In genomic region chr4:8148159-8148558, GRCh38 we compare ENCODE assay signal across 34 cellular contexts. TPM values are rescaled to one million over a fixed set of nuclear protein-coding genes. Genes with fewer than 3 reads are reported as not detected.
"Had no signal": no experiment of that assay in that cellular context is flagged by ENCODE, and none has a peak within 500 bp of the region (broad histone marks: within the 10 kb centered on the region; RNA-seq: fewer than 3 reads in every experiment).

No MANE protein-coding gene starts in this region.

- H3K4me3 ChIP-seq: adrenal gland, body of pancreas, breast epithelium, Peyer's patch, SJSA1 had no signal

- ATAC-seq: activated CD4-positive, alpha-beta T cell treated with anti-CD3 and anti-CD28 coated beads for 36 hours; activated CD4-positive, CD25-positive, alpha-beta regulatory T cell treated with anti-CD3 and anti-CD28 coated beads, Interleukin-2, amount 50 U/mL, for 24 hours; activated naive CD4-positive, alpha-beta T cell treated with anti-CD3 and anti-CD28 coated beads, Interleukin-2, amount 50 U/mL, for 72 hours; activated T-cell treated with anti-CD3 and anti-CD28 coated beads, Interleukin-2, amount 50 U/mL, for 4 hours; body of pancreas; PC-3; WTC11 had no signal

- H3K9me3 ChIP-seq: adrenal gland, body of pancreas, breast epithelium, Peyer's patch, SJSA1, SK-N-SH had no signal

- H3K36me3 Mint-ChIP-seq: activated CD4-positive, alpha-beta memory T cell treated with anti-CD3 and anti-CD28 coated beads for 36 hours; activated naive CD4-positive, alpha-beta T cell treated with anti-CD3 and anti-CD28 coated beads, Interleukin-2, amount 50 U/mL, for 72 hours; WTC11 had no signal

- H3K27me3 ChIP-seq: adrenal gland, body of pancreas, Peyer's patch had no signal

- H3K9me3 Mint-ChIP-seq: activated CD4-positive, alpha-beta memory T cell treated with anti-CD3 and anti-CD28 coated beads for 36 hours; activated naive CD4-positive, alpha-beta T cell treated with anti-CD3 and anti-CD28 coated beads for 36 hours; activated naive CD4-positive, alpha-beta T cell treated with anti-CD3 and anti-CD28 coated beads, Interleukin-2, amount 50 U/mL, for 72 hours; activated T-cell treated with anti-CD3 and anti-CD28 coated beads, Interleukin-2, amount 50 U/mL, for 4 hours; activated T-helper 1 cell treated with anti-CD3 and anti-CD28 coated beads, Interleukin-12 subunit alpha, Interleukin-12 subunit beta, Interleukin-2, Interleukin-4 antibody, amounts not matched to agents 30 ng/mL and 10 ng/mL and 1 ng/mL, durations not matched to agents 14 hours and 24 hours and 36 hours; T-helper 1 cell treated with Interleukin-12 subunit alpha and Interleukin-12 subunit beta and Interleukin-4 antibody, amounts not matched to agents 30 μg/mL and 1 μg/mL, for 36 hours; T-helper 2 cell treated with Interferon-gamma antibody and Interleukin-4, amounts not matched to agents 5 μg/mL and 100 μg/mL, for 36 hours; WTC11 had no signal

- H3K4me2 ChIP-seq: SK-N-SH had no signal

- H3K4me3 Mint-ChIP-seq: activated CD4-positive, alpha-beta memory T cell treated with anti-CD3 and anti-CD28 coated beads for 36 hours; activated CD4-positive, alpha-beta T cell treated with anti-CD3 and anti-CD28 coated beads for 36 hours; activated naive CD4-positive, alpha-beta T cell treated with anti-CD3 and anti-CD28 coated beads for 36 hours; activated T-cell treated with anti-CD3 and anti-CD28 coated beads, Interleukin-2, amount 50 U/mL, for 4 hours; activated T-helper 1 cell treated with anti-CD3 and anti-CD28 coated beads, Interleukin-12 subunit alpha, Interleukin-12 subunit beta, Interleukin-2, Interleukin-4 antibody, amounts not matched to agents 30 ng/mL and 10 ng/mL and 1 ng/mL, durations not matched to agents 14 hours and 24 hours and 36 hours; T-helper 1 cell treated with Interleukin-12 subunit alpha and Interleukin-12 subunit beta and Interleukin-4 antibody, amounts not matched to agents 30 μg/mL and 1 μg/mL, for 36 hours; T-helper 2 cell treated with Interferon-gamma antibody and Interleukin-4, amounts not matched to agents 5 μg/mL and 100 μg/mL, for 36 hours; WTC11 had no signal

- H3K36me3 ChIP-seq: adrenal gland, breast epithelium, Peyer's patch, SJSA1 had no signal

- H3K9me2 ChIP-seq: SK-N-SH had no signal

- H3K9ac ChIP-seq: SK-N-SH had no signal

- H3K27ac ChIP-seq: adrenal gland, body of pancreas, breast epithelium, Peyer's patch, SJSA1 had no signal

- DNase-seq: activated CD4-positive, alpha-beta memory T cell treated with anti-CD3 and anti-CD28 coated beads for 36 hours; activated CD4-positive, alpha-beta T cell treated with anti-CD3 and anti-CD28 coated beads for 36 hours; activated CD4-positive, alpha-beta T cell treated with anti-CD3 and anti-CD28 coated beads, Interleukin-2, amount 50 U/mL, for 1 hour; activated CD8-positive, alpha-beta memory T cell treated with anti-CD3 and anti-CD28 coated beads, Interleukin-2, amount 50 U/mL, for 4 hours; activated gamma-delta T cell treated with Interleukin-2 at 50 U/mL for 16 hours; activated naive CD4-positive, alpha-beta T cell treated with anti-CD3 and anti-CD28 coated beads for 36 hours; activated T-cell treated with anti-CD3 and anti-CD28 coated beads for 4 hours; activated T-cell treated with anti-CD3 and anti-CD28 coated beads, Interleukin-2, amount 50 U/mL, for 4 hours; adrenal gland; body of pancreas; NCI-H1092 treated with DMSO at 0.1 percent for 48 hours; NCI-H1417; NCI-H146; NCI-H2029 treated with DMSO at 0.1 percent for 48 hours; NCI-H2107; NCI-H2171; NCI-H510A; NCI-H526; NCI-H748 treated with DMSO at 0.1 percent for 48 hours; NK-92 treated with Interleukin-12 subunit alpha and Interleukin-12 subunit beta, amount 100 ng/mL, for 24 hours; PC-3; Peyer's patch; RPMI8226; SHP77 treated with DMSO at 0.1 percent for 48 hours; SK-N-SH had no signal

- H3K4me1 Mint-ChIP-seq: activated CD4-positive, alpha-beta T cell treated with anti-CD3 and anti-CD28 coated beads for 36 hours had no signal

- H3K27ac Mint-ChIP-seq: activated CD4-positive, alpha-beta memory T cell treated with anti-CD3 and anti-CD28 coated beads for 36 hours; activated CD4-positive, alpha-beta T cell treated with anti-CD3 and anti-CD28 coated beads for 36 hours; activated naive CD4-positive, alpha-beta T cell treated with anti-CD3 and anti-CD28 coated beads for 36 hours; activated naive CD4-positive, alpha-beta T cell treated with anti-CD3 and anti-CD28 coated beads, Interleukin-2, amount 50 U/mL, for 72 hours; activated T-helper 1 cell treated with anti-CD3 and anti-CD28 coated beads, Interleukin-12 subunit alpha, Interleukin-12 subunit beta, Interleukin-2, Interleukin-4 antibody, amounts not matched to agents 30 ng/mL and 10 ng/mL and 1 ng/mL, durations not matched to agents 14 hours and 24 hours and 36 hours; T-helper 1 cell treated with Interleukin-12 subunit alpha and Interleukin-12 subunit beta and Interleukin-4 antibody, amounts not matched to agents 30 μg/mL and 1 μg/mL, for 36 hours; T-helper 2 cell treated with Interferon-gamma antibody and Interleukin-4, amounts not matched to agents 5 μg/mL and 100 μg/mL, for 36 hours; WTC11 had no signal

- H3K4me1 ChIP-seq: breast epithelium, Peyer's patch, SJSA1 had no signal

RNA-seq across cellular contexts. Expression of gene ABLIM2, which starts 10.5 kb away (rescaled TPM):
- total RNA-seq: M059J had no signal
